14 cellular contexts compared by ENCODE assay signal in the genomic region with DNA sequence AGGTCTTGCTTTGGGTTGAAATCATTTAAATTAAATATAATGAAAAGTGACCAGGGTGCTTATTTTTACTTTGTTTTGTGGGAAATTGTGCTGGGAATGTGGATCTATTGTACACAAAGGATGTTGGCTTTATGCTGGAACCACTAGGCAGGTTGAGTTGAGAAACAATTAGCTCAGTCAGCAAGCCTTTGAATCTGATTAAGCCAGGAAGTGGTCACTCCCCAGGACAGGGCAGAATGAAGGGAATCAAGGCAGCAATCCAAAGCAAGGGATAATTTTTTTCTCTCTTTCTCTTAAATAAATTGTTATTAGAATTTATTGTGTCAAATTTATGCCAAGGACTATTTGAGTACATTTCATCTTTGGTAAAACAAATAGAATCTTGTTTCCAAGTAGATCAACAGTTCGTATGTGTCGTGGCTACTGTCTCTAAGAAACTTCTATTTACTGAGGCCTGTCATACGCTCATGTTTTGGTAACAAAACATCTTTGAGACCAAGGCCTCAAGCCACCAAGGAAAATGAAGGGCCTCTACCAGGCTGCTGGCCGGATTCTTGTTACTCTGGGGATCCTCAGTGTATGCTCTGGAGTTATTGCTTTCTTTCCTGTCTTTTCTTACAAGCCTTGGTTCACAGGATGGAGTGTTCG. TPM values are rescaled to one million over a fixed set of nuclear protein-coding genes. Genes with fewer than 3 reads are reported as not detected.
A peak's percentile ranks its signal among the peaks of the same experiment; 100 is the strongest.
DNase-seq lines count a peak whose midpoint lies in the region; ATAC-seq, FAIRE-seq and TF ChIP-seq lines count a peak whose summit lies in the region.
"Had no signal": no experiment of that assay in that cellular context is flagged by ENCODE, and none has a peak within 500 bp of the region (broad histone marks: within the 10 kb centered on the region; RNA-seq: fewer than 3 reads in every experiment).

A gene (plus strand): TSS at position 486 of the 648 bp plus-strand sequence. CDS start 35 bp downstream, at position 521.

- peaks cover 7% of the 10 kb centered on the region for H3K4me1 ChIP-seq in mammary epithelial cell (ENCODE audit: insufficient read depth, low read length)
- H3K4me1 ChIP-seq in breast epithelium = no peaks in the 10 kb centered on the region
- peaks cover 0 to 12% (median 0%) of the 10 kb centered on the region in 4 donors for H3K4me1 ChIP-seq in transverse colon

- CTCF ChIA-PET in mammary epithelial cell (lab: Charles Lee; ENCODE audit: low non-redundant PET) = no interaction called here

- peak within 1 kb of the TSS; percentile 32 for H3K27ac ChIP-seq in mammary epithelial cell (ENCODE audit: insufficient read depth, low read depth, low read length)
- peak within 1 kb of the TSS in 1 of 2 donors; percentile 45 for H3K27ac ChIP-seq in breast epithelium
- peak within 1 kb of the TSS in 3 of 4 donors; percentile 17 to 40 (median 38) for H3K27ac ChIP-seq in transverse colon
- H3K27ac ChIP-seq: RWPE1, VCaP had no signal

- H3K79me2 ChIP-seq in mammary epithelial cell (ENCODE audit: insufficient read depth, low read length) = no peaks in the 10 kb centered on the region

- no peak within 1 kb of the TSS for H3K9ac ChIP-seq in mammary epithelial cell (ENCODE audit: insufficient read depth, low read length)

- peak; percentile 43 for ATAC-seq in left lobe of liver
- ATAC-seq: mucosa of descending colon had no signal

- no TSS peak for BruUV-seq in mammary epithelial cell (replicated peaks; lab: Mats Ljungman, UMichigan)

- H3K4me3 ChIP-seq in mammary epithelial cell (replicated peaks in 1 of 3; ENCODE audit: insufficient read depth in 1 of 3, low read depth in 2 of 3, low read length in 3 of 3) (no peak within 1 kb of the TSS), breast epithelium (no peak within 1 kb of the TSS), bronchial epithelial cell (ENCODE audit: low read depth, low read length) (no peak within 1 kb of the TSS), transverse colon (no peak within 1 kb of the TSS)
- H3K4me3 ChIP-seq: mucosa of descending colon had no signal

- DNase-seq in mammary epithelial cell = peak; percentile 54
- no peak for DNase-seq in breast epithelium (ENCODE audit: low spot score in 2 of 2)
- peak; percentile 46 for DNase-seq in bronchial epithelial cell (ENCODE audit: low read depth)
- DNase-seq in left lobe of liver (ENCODE audit: low spot score) = no peak
- DNase-seq in transverse colon = no peak
- no peak for DNase-seq in NCI-H2107 treated with DMSO at 0.1 percent for 48 hours (lab: John Stamatoyannopoulos, UW; ENCODE audit: unreplicated experiment)
- no peak for DNase-seq in NCI-H2029 (lab: John Stamatoyannopoulos, UW)
- no peak for DNase-seq in inferior parietal cortex (ENCODE audit: extremely low spot score)
- DNase-seq: ACHN; activated T-cell treated with anti-CD3 and anti-CD28 coated beads, Interleukin-2, amount 50 U/mL, for 48 hours; mucosa of descending colon had no signal

- peak within 1 kb of the TSS; percentile 76 for H2AFZ ChIP-seq in mammary epithelial cell (ENCODE audit: low read depth, low read length)

- no peaks in the 10 kb centered on the region for H3K9me3 ChIP-seq in mammary epithelial cell (replicated peaks; ENCODE audit: insufficient read depth, low read length)
- no peaks in the 10 kb centered on the region for H3K9me3 ChIP-seq in breast epithelium
- no peaks in the 10 kb centered on the region for H3K9me3 ChIP-seq in transverse colon
- H3K9me3 ChIP-seq: mucosa of descending colon had no signal

- no peaks in the 10 kb centered on the region for H3K27me3 ChIP-seq in mammary epithelial cell (ENCODE audit: insufficient read depth, low read length)
- H3K27me3 ChIP-seq in breast epithelium = no peaks in the 10 kb centered on the region
- H3K27me3 ChIP-seq in bronchial epithelial cell (ENCODE audit: control insufficient read depth, insufficient read depth, low read length) = no peaks in the 10 kb centered on the region
- H3K27me3 ChIP-seq in transverse colon = no peaks in the 10 kb centered on the region

- no peaks in the 10 kb centered on the region for H4K20me1 ChIP-seq in mammary epithelial cell (ENCODE audit: insufficient read depth, low read length)

- H3K36me3 ChIP-seq in mammary epithelial cell (ENCODE audit: insufficient read depth, low read length) (no peaks in the 10 kb centered on the region), breast epithelium (no peaks in the 10 kb centered on the region), bronchial epithelial cell (ENCODE audit: control insufficient read depth, insufficient read depth, low read length) (no peaks in the 10 kb centered on the region), transverse colon (no peaks in the 10 kb centered on the region)

- dilution Hi-C loops in mammary epithelial cell (cut with HindIII; ENCODE audit: low sequenced_read_pairs) = no loop called here

- no peak for TF ChIP-seq POLR2A in breast epithelium (IDR thresholded peaks at IDR 0.05)
- no peak for TF ChIP-seq POLR2A in transverse colon (IDR thresholded peaks at IDR 0.05)

- TF ChIP-seq CTCF in mammary epithelial cell (conservative IDR thresholded peaks at IDR 0.05 in 1 of 2, IDR thresholded peaks at IDR 0.05 in 1 of 2; ENCODE audit: extremely low read depth in 1 of 2, insufficient read depth in 1 of 2, low read depth in 1 of 2, low read length in 2 of 2) (no peak), breast epithelium (IDR thresholded peaks at IDR 0.05) (no peak), bronchial epithelial cell (IDR thresholded peaks at IDR 0.05; ENCODE audit: insufficient read depth, low read length, severe bottlenecking) (no peak), transverse colon (IDR thresholded peaks at IDR 0.05) (no peak)

- WGBS in mammary epithelial cell (ENCODE audit: low coverage, missing lambda C conversion rate) = 47% methylated on average over 5 of the region's 5 CpGs
- WGBS in transverse colon (ENCODE audit: low coverage in 1 of 2), 2 donors = 57 to 67% methylated on average over 5 of the region's 5 CpGs

- FAIRE-seq in bronchial epithelial cell (lab: Jason Lieb, UNC) = no peak

- in situ Hi-C loops in mammary epithelial cell (cut with MboI; ENCODE audit: low sequenced_read_pairs in 2 of 2) = loop anchor here in 1 of 2 donors (25.0 kb wide), 1 partner anchor 881 kb away; no protein-coding TSS in a partner anchor
- in situ Hi-C loops in transverse colon (cut with MboI; ENCODE audit: low pct_ligation_motif_present in 1 of 4, low pct_unique_long_range_greater_than_20kb in 1 of 4, low sequenced_read_pairs in 3 of 4) = loop anchor here in 2 of 4 donors (25.0 kb wide), 2 partner anchors 206 to 494 kb away; no protein-coding TSS in a partner anchor

- intact Hi-C loops in mammary epithelial cell (cut with micrococcal nuclease) = no loop called here
- intact Hi-C loops in breast epithelium (cut with DNase I; ENCODE audit: low total_unique reads) = no loop called here
- intact Hi-C loops in transverse colon (cut with DNase I; ENCODE audit: low total_unique reads) = no loop called here

- H3K4me2 ChIP-seq in mammary epithelial cell (ENCODE audit: insufficient read depth, low read depth, low read length) = no peak within 1 kb of the TSS

- TF ChIP-seq EP300 in transverse colon (IDR thresholded peaks at IDR 0.05; ENCODE audit: low read depth) = no peak

RNA-seq across cellular contexts. Expression of the gene that starts here (rescaled TPM):
- total RNA-seq in mammary epithelial cell = not detected
- not detected for polyA plus RNA-seq in mammary epithelial cell
- polyA minus RNA-seq in mammary epithelial cell = not detected
- total RNA-seq in breast epithelium = 1 to 10 TPM in 1 of 3 donors, not detected in 2; 1.3 TPM
- total RNA-seq in bronchial epithelial cell = not detected in 2 replicates
- total RNA-seq in left lobe of liver = not detected
- total RNA-seq in transverse colon = not detected
- total RNA-seq: cerebellum, mucosa of descending colon had no signal

Comparison
In these comparisons a context has a peak if more than half of its experiments do, and no peak if none do; other contexts are left out.
1. Peak in DNase-seq and H3K27ac ChIP-seq in mammary epithelial cell; RNA of the gene not detected or under 1 TPM.
2. Peak in DNase-seq in bronchial epithelial cell; RNA of the gene not detected or under 1 TPM.
3. Peak in ATAC-seq in left lobe of liver; RNA of the gene not detected or under 1 TPM.